ENCODE assay signal across 1 cellular context in genomic region chr2:202494856-202495604, GRCh38.
TF ChIP-seq lines count a peak whose summit lies in the region.

No MANE protein-coding gene starts in this region.

TF ChIP-seq in GM23338, 12 proteins besides CTCF, POLR2A, EP300 and RAD21 (continued from another document):
- no peak for TF ChIP-seq STAT1 (IDR thresholded peaks at IDR 0.05; ENCODE audit: unreplicated experiment)
- no peak for TF ChIP-seq ZNF331 (CRISPR knock-in tag; IDR thresholded peaks at IDR 0.05; ENCODE audit: low read depth)
- no peak for TF ChIP-seq NANOG (IDR thresholded peaks at IDR 0.05; ENCODE audit: borderline replicate concordance)
- TF ChIP-seq CREB1 (CRISPR knock-in tag; IDR thresholded peaks at IDR 0.05; ENCODE audit: low read depth) = no peak
- no peak for TF ChIP-seq ETS1 (IDR thresholded peaks at IDR 0.05)
- no peak for TF ChIP-seq EZH2 (IDR thresholded peaks at IDR 0.05; ENCODE audit: low read depth, unreplicated experiment)
